Comparison of ENCODE assay signal across 21 cellular contexts in genomic region chr2:239509388-239510143, GRCh38.
A peak's percentile ranks its signal among the peaks of the same experiment; 100 is the strongest.
DNase-seq lines count a peak whose midpoint lies in the region; ATAC-seq, FAIRE-seq and TF ChIP-seq lines count a peak whose summit lies in the region.
"Had no signal": no experiment of that assay in that cellular context is flagged by ENCODE, and none has a peak within 500 bp of the region (broad histone marks: within the 10 kb centered on the region; RNA-seq: fewer than 3 reads in every experiment).

No MANE protein-coding gene starts in this region.

- no peak overlapping the region for H2AK5ac ChIP-seq in trophoblast cell (ENCODE audit: low read length)

- ATAC-seq in HepG2 (no peak), right lobe of liver (no peak), GM19328 (IDR thresholded peaks at IDR 0.05; ENCODE audit: unreplicated experiment) (no peak)
- ATAC-seq: HCT116, K562 had no signal

- no peak overlapping the region for H3K18ac ChIP-seq in trophoblast cell (ENCODE audit: low read length)

- H3K9ac ChIP-seq in HepG2 (ENCODE audit: insufficient read depth, low read depth, low read length) (no peak overlapping the region), kidney (ENCODE audit: low read length in 2 of 2) (no peak overlapping the region), trophoblast cell (ENCODE audit: low read length) (no peak overlapping the region)

- H2BK12ac ChIP-seq in trophoblast cell (ENCODE audit: low read length): no peak overlapping the region

- in situ Hi-C loops in HepG2 (cut with HindIII; ENCODE audit: extremely low pct_ligation_motif_present, low pct_unique_long_range_greater_than_20kb): no loop called here

- no TSS peak for BruUV-seq in HepG2 (replicated peaks; lab: Mats Ljungman, UMichigan)

- no peak for FAIRE-seq in HepG2 (lab: Jason Lieb, UNC)
- FAIRE-seq in kidney (lab: Jason Lieb, UNC): no peak
- FAIRE-seq: D721Med, K562 had no signal

- no peaks in the 10 kb centered on the region for H3K9me3 ChIP-seq in HepG2 (ENCODE audit: low read length)
- H3K9me3 ChIP-seq in right lobe of liver: no peaks in the 10 kb centered on the region
- no peaks in the 10 kb centered on the region for H3K9me3 ChIP-seq in kidney (ENCODE audit: control insufficient read depth in 1 of 2, low read length in 2 of 2)
- peaks cover 4% of the 10 kb centered on the region for H3K9me3 ChIP-seq in trophoblast cell (ENCODE audit: insufficient read depth, low read depth, low read length)
- H3K9me3 ChIP-seq: BE2C, Caco-2 had no signal

- POLR2A ChIA-PET in HepG2 (lab: Yijun Ruan, JAX): no interaction called here

- H3K27me3 ChIP-seq in HepG2 (ENCODE audit: control insufficient read depth in 1 of 2, insufficient read depth in 2 of 2, low read length in 2 of 2) (peaks cover 2 to 56% of the 10 kb centered on the region in 2 experiments), right lobe of liver (no peaks in the 10 kb centered on the region), trophoblast cell (ENCODE audit: insufficient read depth, low read length) (no peaks in the 10 kb centered on the region)
- H3K27me3 ChIP-seq: BE2C had no signal

- H2BK5ac ChIP-seq in trophoblast cell (ENCODE audit: low read depth, low read length, poor library complexity): no peak overlapping the region

- H4K12ac ChIP-seq in trophoblast cell (ENCODE audit: low read depth, low read length): no peak overlapping the region

- TF ChIP-seq POLR2A in HepG2 (IDR thresholded peaks at IDR 0.05; ENCODE audit: insufficient read depth in 1 of 2, low read depth in 2 of 2, low read length in 2 of 2) (no peak), right lobe of liver (IDR thresholded peaks at IDR 0.05) (no peak)

- H4K20me1 ChIP-seq in HepG2 (ENCODE audit: insufficient read depth, low read length): no peaks in the 10 kb centered on the region

- no peak for TF ChIP-seq RAD21 in HepG2 (CRISPR knock-in tag; IDR thresholded peaks at IDR 0.05)

- H3K36me3 ChIP-seq in HepG2 (replicated peaks in 1 of 2; ENCODE audit: control insufficient read depth in 1 of 2, insufficient read depth in 2 of 2, low read length in 2 of 2) (no peaks in the 10 kb centered on the region), right lobe of liver (no peaks in the 10 kb centered on the region), kidney (ENCODE audit: control insufficient read depth in 1 of 2, insufficient read depth in 2 of 2, low read length in 2 of 2) (no peaks in the 10 kb centered on the region), trophoblast cell (ENCODE audit: control insufficient read depth in 1 of 2, insufficient read depth in 2 of 2, low read length in 2 of 2) (no peaks in the 10 kb centered on the region)
- H3K36me3 ChIP-seq: BE2C had no signal

- H2AFZ ChIP-seq in HepG2 (ENCODE audit: low read length) (no peak overlapping the region), trophoblast cell (ENCODE audit: insufficient read depth, low read length, poor library complexity) (no peak overlapping the region)

- H2BK120ac ChIP-seq in trophoblast cell (ENCODE audit: insufficient read depth, low read length, poor library complexity): no peak overlapping the region

- H3K4me1 ChIP-seq in HepG2 (ENCODE audit: insufficient read depth, low read length) (no peaks in the 10 kb centered on the region), right lobe of liver (no peaks in the 10 kb centered on the region), kidney (ENCODE audit: control insufficient read depth in 1 of 2, insufficient read depth in 1 of 2, low read depth in 1 of 2, low read length in 2 of 2) (no peaks in the 10 kb centered on the region), trophoblast cell (ENCODE audit: control insufficient read depth in 1 of 2, insufficient read depth in 2 of 2, low read length in 2 of 2) (no peaks in the 10 kb centered on the region)
- H3K4me1 ChIP-seq: BE2C, Caco-2 had no signal

- H3K4me2 ChIP-seq in HepG2 (ENCODE audit: low read depth, low read length) (no peak overlapping the region), trophoblast cell (ENCODE audit: low read length) (no peak overlapping the region)

- H3K27ac ChIP-seq in HepG2 (ENCODE audit: extremely low read length, insufficient read depth, low read length) (no peak overlapping the region), right lobe of liver (no peak overlapping the region), kidney (ENCODE audit: low read depth in 2 of 2, low read length in 2 of 2) (no peak overlapping the region), trophoblast cell (ENCODE audit: low read depth, low read length) (no peak overlapping the region)

- H3K14ac ChIP-seq in trophoblast cell (ENCODE audit: low read length): no peak overlapping the region

- peak overlapping the region; percentile 13 for H3K23ac ChIP-seq in trophoblast cell (ENCODE audit: low read length)

- intact Hi-C loops in HepG2 (cut with micrococcal nuclease; ENCODE audit: unreplicated experiment) (no loop called here), right lobe of liver (cut with DNase I) (no loop called here), kidney (cut with DNase I) (no loop called here)

- no peaks in the 10 kb centered on the region for H3K79me1 ChIP-seq in trophoblast cell (ENCODE audit: low read length)

- CTCF ChIA-PET in HepG2 (lab: Yijun Ruan, JAX; ENCODE audit: low intra/inter-chr PET ratio, low total read pairs): no interaction called here

- no peaks in the 10 kb centered on the region for H3K79me2 ChIP-seq in HepG2 (ENCODE audit: insufficient read depth, low read length)
- no peaks in the 10 kb centered on the region for H3K79me2 ChIP-seq in trophoblast cell (ENCODE audit: control insufficient read depth, insufficient read depth, low read length, poor library complexity)

- H3K4me3 ChIP-seq in HepG2 (replicated peaks in 1 of 3; ENCODE audit: insufficient read depth in 1 of 3, low read depth in 2 of 3, low read length in 3 of 3): no peak overlapping the region
- H3K4me3 ChIP-seq in right lobe of liver: no peak overlapping the region
- H3K4me3 ChIP-seq in kidney (ENCODE audit: low read length in 2 of 2): no peak overlapping the region
- peak overlapping the region; percentile 52 for H3K4me3 ChIP-seq in trophoblast cell (ENCODE audit: low read depth, low read length)
- H3K4me3 ChIP-seq: K562 had no signal

- no peak overlapping the region for H4K8ac ChIP-seq in trophoblast cell (ENCODE audit: low read depth, low read length)

- TF ChIP-seq EP300 in HepG2 (IDR thresholded peaks at IDR 0.05; ENCODE audit: low read depth in 2 of 2, low read length in 2 of 2) (no peak), HepG2 (CRISPR knock-in tag; IDR thresholded peaks at IDR 0.05; ENCODE audit: borderline replicate concordance) (no peak)

- H4K91ac ChIP-seq in trophoblast cell (ENCODE audit: low read depth, low read length): no peak overlapping the region

- WGBS in HepG2 (ENCODE audit: low lambda C conversion rate): 39% methylated on average over 19 of the region's 19 CpGs
- 65% methylated on average over 14 of the region's 19 CpGs for WGBS in right lobe of liver (ENCODE audit: insufficient coverage, low coverage, low lambda C conversion rate, missing lambda C conversion rate)
- no CpG with 5 or more reads among the region's 19 CpGs for WGBS in trophoblast cell (ENCODE audit: extremely low coverage, insufficient coverage, insufficient read length)

- no peak for DNase-seq in HepG2 (ENCODE audit: low spot score)
- DNase-seq in right lobe of liver: no peak
- DNase-seq in kidney: peak; percentile 18
- DNase-seq in trophoblast cell: no peak
- no peak for DNase-seq in DMS153 treated with DMSO at 0.1 percent for 48 hours (lab: John Stamatoyannopoulos, UW; ENCODE audit: unreplicated experiment)
- no peak for DNase-seq in ecto neural progenitor cell (ENCODE audit: low spot score)
- DNase-seq: 8988T; BE2C; C1 segment of cervical spinal cord; Caco-2; CD4-positive, alpha-beta T cell; DMS79; GDM1; GOT3; H7; HFFc6; IMR-90 had no signal

- TF ChIP-seq CTCF in HepG2 (CRISPR knock-in tag; IDR thresholded peaks at IDR 0.05) (no peak), right lobe of liver (IDR thresholded peaks at IDR 0.05) (no peak), kidney (IDR thresholded peaks at IDR 0.05; ENCODE audit: borderline replicate concordance, extremely low read depth, insufficient read depth) (no peak)

- H3K4ac ChIP-seq in trophoblast cell (ENCODE audit: low read depth, low read length): no peak overlapping the region

TF ChIP-seq in HepG2, 621 proteins besides CTCF, POLR2A, EP300 and RAD21 (continues in another document):
- peak; percentile 86 for TF ChIP-seq MNT (IDR thresholded peaks at IDR 0.05)
